In genomic region chr3:160435095-160435494, GRCh38 we compare ENCODE assay signal across 2 cellular contexts.
TF ChIP-seq lines count a peak whose summit lies in the region.

No MANE protein-coding gene starts in this region.

TF ChIP-seq in H1, 55 proteins besides CTCF, POLR2A, EP300 and RAD21:
- TF ChIP-seq SIX5 (IDR thresholded peaks at IDR 0.05; ENCODE audit: low read depth, low read length), result no peak
- peak; percentile 68; the same call in 1 of the 2 replicates for TF ChIP-seq POLR2AphosphoS5 (IDR thresholded peaks at IDR 0.05; ENCODE audit: low read depth, low read length)

TF ChIP-seq in GM12891, 5 proteins besides CTCF, POLR2A, EP300 and RAD21:
- TF ChIP-seq TAF1 (IDR thresholded peaks at IDR 0.05; ENCODE audit: low read depth, low read length), result no peak
- TF ChIP-seq SPI1 (IDR thresholded peaks at IDR 0.05; ENCODE audit: low read depth, low read length), result no peak
- TF ChIP-seq PAX5 (IDR thresholded peaks at IDR 0.05; ENCODE audit: insufficient read depth, low read length, severe bottlenecking), result no peak
- no peak for TF ChIP-seq POU2F2 (IDR thresholded peaks at IDR 0.05; ENCODE audit: low read depth, low read length)
- no peak; the same call in 1 of the 2 replicates for TF ChIP-seq POLR2AphosphoS5 (IDR thresholded peaks at IDR 0.05; ENCODE audit: low read depth, low read length)
